In the genomic region with DNA sequence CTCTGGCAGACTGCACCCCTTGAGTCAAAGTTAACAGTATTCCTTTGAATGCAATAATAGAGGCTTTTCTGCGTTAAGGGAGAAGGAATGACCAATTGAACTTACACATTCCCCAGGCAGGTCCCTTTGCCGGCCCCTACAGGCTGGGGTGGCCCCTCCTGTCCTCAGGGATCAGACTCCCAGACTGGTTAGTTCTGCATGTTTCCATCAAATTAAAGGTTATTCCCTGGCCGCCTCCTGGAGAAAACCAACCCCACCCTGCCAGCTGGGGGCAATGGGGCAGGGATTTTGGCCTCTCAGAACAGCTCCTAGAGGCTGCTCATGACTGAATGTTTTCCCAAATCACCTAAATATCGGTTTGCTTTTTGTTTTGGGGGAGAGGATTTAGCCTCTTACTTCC, we compare ENCODE assay signal across 16 cellular contexts.
"Had no signal": no experiment of that assay in that cellular context is flagged by ENCODE, and none has a peak within 500 bp of the region (broad histone marks: within the 10 kb centered on the region; RNA-seq: fewer than 3 reads in every experiment).

No MANE protein-coding gene starts in this region.

- H3K4me2 ChIP-seq: hepatocyte had no signal

- H3K4me3 ChIP-seq: hepatocyte, mucosa of descending colon, suprapubic skin, thyroid gland, upper lobe of left lung, vagina had no signal

- H3K9me3 ChIP-seq: mucosa of descending colon, suprapubic skin, thyroid gland, upper lobe of left lung, vagina had no signal

- DNase-seq: dermis blood vessel endothelial cell; erythroblast; foreskin keratinocyte; kidney; left cardiac atrium; mucosa of descending colon; naive thymus-derived CD8-positive, alpha-beta T cell; small intestine; stimulated activated CD4-positive, alpha-beta T cell treated with anti-CD3 and anti-CD28 coated beads, Interleukin-12 subunit alpha, Interleukin-12 subunit beta, amount 100 ng/mL, for 4 hours; stimulated activated naive CD4-positive, alpha-beta T cell; thyroid gland; upper lobe of left lung had no signal

- ATAC-seq: foreskin keratinocyte; mucosa of descending colon; naive thymus-derived CD8-positive, alpha-beta T cell had no signal

- H3K27me3 ChIP-seq: foreskin keratinocyte, hepatocyte, suprapubic skin, thyroid gland, upper lobe of left lung, vagina had no signal

- H3K27me3 Mint-ChIP-seq: naive thymus-derived CD8-positive, alpha-beta T cell had no signal

- H3K4me1 ChIP-seq: foreskin keratinocyte, suprapubic skin, vagina had no signal

- H3K4me3 Mint-ChIP-seq: naive thymus-derived CD8-positive, alpha-beta T cell; neural crest cell had no signal

- H3K27ac ChIP-seq: foreskin keratinocyte, hepatocyte, suprapubic skin, thyroid gland, upper lobe of left lung, vagina had no signal

- H3K4me1 Mint-ChIP-seq: naive thymus-derived CD8-positive, alpha-beta T cell had no signal

- H3K9me3 Mint-ChIP-seq: naive thymus-derived CD8-positive, alpha-beta T cell; neural crest cell had no signal
